8 cellular contexts compared by ENCODE assay signal in the genomic region with DNA sequence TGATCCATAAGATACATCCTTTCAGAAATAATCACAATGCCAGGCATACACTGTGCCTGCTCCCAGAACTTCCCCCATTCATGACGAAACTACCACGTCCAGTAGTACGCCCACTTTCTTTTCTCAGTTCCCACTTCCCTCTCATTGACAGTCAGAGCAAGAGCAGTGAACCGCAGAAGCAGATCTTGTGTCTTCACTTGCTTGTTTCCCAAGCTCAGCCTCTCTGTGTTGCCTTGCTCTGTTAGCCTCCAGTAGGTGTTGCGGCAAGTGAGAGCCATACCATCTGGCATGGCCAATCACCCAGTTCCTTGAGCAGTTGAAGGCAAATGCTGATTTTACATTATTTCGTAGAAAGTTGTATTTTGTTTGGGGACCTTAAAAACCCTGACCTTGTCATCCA. TPM values are rescaled to one million over a fixed set of nuclear protein-coding genes. Genes with fewer than 3 reads are reported as not detected.
A peak's percentile ranks its signal among the peaks of the same experiment; 100 is the strongest.
DNase-seq lines count a peak whose midpoint lies in the region; ATAC-seq, FAIRE-seq and TF ChIP-seq lines count a peak whose summit lies in the region.

No MANE protein-coding gene starts in this region.

- H3K4me1 Mint-ChIP-seq in activated T-helper 17 cell treated with anti-CD3 and anti-CD28 coated beads, Interleukin-2, amount 50 U/mL, for 72 hours, result peaks cover 50% of the 10 kb centered on the region

- TF ChIP-seq POLR2A in GM12891 (IDR thresholded peaks at IDR 0.05; ENCODE audit: low read depth, low read length), result peak; percentile 71

- H3K36me3 Mint-ChIP-seq in activated T-helper 17 cell treated with anti-CD3 and anti-CD28 coated beads, Interleukin-2, amount 50 U/mL, for 72 hours (ENCODE audit: low read depth), result peaks cover 6% of the 10 kb centered on the region

- no peaks in the 10 kb centered on the region for H3K27me3 Mint-ChIP-seq in activated T-helper 17 cell treated with anti-CD3 and anti-CD28 coated beads, Interleukin-2, amount 50 U/mL, for 72 hours

- no peak for TF ChIP-seq CTCF in GM20000 (IDR thresholded peaks at IDR 0.05; ENCODE audit: extremely low read depth, missing control alignments)

- peak overlapping the region; percentile 78 for H3K27ac Mint-ChIP-seq in activated T-helper 17 cell treated with anti-CD3 and anti-CD28 coated beads, Interleukin-2, amount 50 U/mL, for 72 hours

- no peak for DNase-seq in GM12891 (ENCODE audit: insufficient read length, low spot score)
- DNase-seq in GM20000 (ENCODE audit: low spot score), result peak; percentile 67
- DNase-seq in occipital lobe (lab: John Stamatoyannopoulos, UW), result peak; percentile 54
- DNase-seq in retina, result no peak
- DNase-seq in activated gamma-delta T cell (lab: John Stamatoyannopoulos, UW), result no peak
- DNase-seq in AG08396 (ENCODE audit: low spot score), result no peak

- ATAC-seq in HG03460 (IDR thresholded peaks at IDR 0.05; ENCODE audit: unreplicated experiment), result peak; percentile 66
- peak; percentile 75 for ATAC-seq in activated T-helper 17 cell treated with anti-CD3 and anti-CD28 coated beads, Interleukin-2, amount 50 U/mL, for 72 hours (replicated peaks)

- peak overlapping the region; percentile 60 for H3K4me3 Mint-ChIP-seq in activated T-helper 17 cell treated with anti-CD3 and anti-CD28 coated beads, Interleukin-2, amount 50 U/mL, for 72 hours

- peak; percentile 99 for FAIRE-seq in GM12891 (lab: Jason Lieb, UNC)

- no peaks in the 10 kb centered on the region for H3K9me3 Mint-ChIP-seq in activated T-helper 17 cell treated with anti-CD3 and anti-CD28 coated beads, Interleukin-2, amount 50 U/mL, for 72 hours

TF ChIP-seq in GM12891, 5 proteins besides CTCF, POLR2A, EP300 and RAD21:
- TF ChIP-seq TAF1 (IDR thresholded peaks at IDR 0.05; ENCODE audit: low read depth, low read length) (peak; percentile 98), POLR2AphosphoS5 (IDR thresholded peaks at IDR 0.05; ENCODE audit: low read depth, low read length) (peak; percentile 77), PAX5 (IDR thresholded peaks at IDR 0.05; ENCODE audit: insufficient read depth, low read length, severe bottlenecking) (peak; percentile 90), SPI1 (IDR thresholded peaks at IDR 0.05; ENCODE audit: low read depth, low read length) (peak; percentile 100), POU2F2 (IDR thresholded peaks at IDR 0.05; ENCODE audit: low read depth, low read length) (peak; percentile 96)
TF ChIP-seq in GM12891: peak in this region for 5.

RNA-seq across cellular contexts. Expression of a gene that starts 11.7 kb away (rescaled TPM):
- 9.5 TPM for polyA plus RNA-seq in GM12891 (2012; ENCODE audit: low read depth, missing spikeins)
- total RNA-seq in activated T-helper 17 cell treated with anti-CD3 and anti-CD28 coated beads, Interleukin-2, amount 50 U/mL, for 72 hours, result 1 to 10 TPM; 1.6 to 7.5 TPM
- total RNA-seq in occipital lobe, result 48.5 TPM

Comparison
In these comparisons a context has a peak if more than half of its experiments do, and no peak if none do; other contexts are left out.
1. DNase-seq: peak in GM20000 (single experiment) and occipital lobe (single experiment); none in GM12891 (single experiment), retina (single experiment), activated gamma-delta T cell (single experiment) and AG08396 (single experiment).